ENCODE assay signal across 1 cellular context in the genomic region with DNA sequence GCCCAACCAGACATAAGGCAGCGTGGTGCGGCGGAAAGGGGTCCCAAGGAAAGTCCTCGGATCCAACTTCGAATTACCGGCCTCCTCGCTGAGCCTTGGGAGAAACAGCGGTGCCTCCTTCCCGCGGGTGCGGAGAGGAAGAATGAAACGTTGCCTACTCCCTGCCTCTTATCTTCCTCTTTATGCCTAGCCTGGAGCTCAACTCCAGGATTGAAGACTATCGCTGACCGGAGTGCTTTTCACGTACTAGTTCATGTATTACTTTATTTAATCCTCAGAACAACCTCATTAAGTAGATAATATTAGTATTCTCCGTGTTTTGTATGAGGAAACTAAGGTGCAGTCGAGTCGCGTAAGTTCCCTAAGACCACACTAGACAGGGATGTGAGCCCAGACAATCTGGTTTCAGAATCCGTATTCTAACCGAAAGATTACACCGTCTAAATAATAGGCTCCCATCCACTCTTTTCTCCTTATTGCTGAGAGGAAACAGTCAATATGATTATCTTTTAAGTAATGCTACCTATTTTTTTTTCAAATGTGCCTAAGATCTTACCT.
TF ChIP-seq lines count a peak whose summit lies in the region.

No MANE protein-coding gene starts in this region.

TF ChIP-seq in H1, 55 proteins besides CTCF, POLR2A, EP300 and RAD21:
- TF ChIP-seq ASH2L (IDR thresholded peaks at IDR 0.05; ENCODE audit: low read length) = peak; percentile 3
- TF ChIP-seq KDM5A (IDR thresholded peaks at IDR 0.05; ENCODE audit: low read length) = no peak
- peak; percentile 8 for TF ChIP-seq KDM4A (IDR thresholded peaks at IDR 0.05; ENCODE audit: low read depth, low read length, severe bottlenecking)
- no peak for TF ChIP-seq NANOG (IDR thresholded peaks at IDR 0.05; ENCODE audit: insufficient read depth, low read depth, low read length, poor library complexity, severe bottlenecking)
